Comparison of ENCODE assay signal across 1 cellular context in genomic region chr14:25484194-25484593, GRCh38.
TF ChIP-seq lines count a peak whose summit lies in the region.

No MANE protein-coding gene starts in this region.

TF ChIP-seq in GM23338, 12 proteins besides CTCF, POLR2A, EP300 and RAD21 (continued from another document):
- TF ChIP-seq ZNF462 (CRISPR knock-in tag; IDR thresholded peaks at IDR 0.05) (no peak), JUNB (IDR thresholded peaks at IDR 0.05; ENCODE audit: unreplicated experiment) (no peak), REST (IDR thresholded peaks at IDR 0.05; ENCODE audit: unreplicated experiment) (no peak), STAT1 (IDR thresholded peaks at IDR 0.05; ENCODE audit: unreplicated experiment) (no peak), ZNF331 (CRISPR knock-in tag; IDR thresholded peaks at IDR 0.05; ENCODE audit: low read depth) (no peak), EZH2phosphoT487 (IDR thresholded peaks at IDR 0.05; ENCODE audit: unreplicated experiment) (no peak)
- TF ChIP-seq, protein P1, sequence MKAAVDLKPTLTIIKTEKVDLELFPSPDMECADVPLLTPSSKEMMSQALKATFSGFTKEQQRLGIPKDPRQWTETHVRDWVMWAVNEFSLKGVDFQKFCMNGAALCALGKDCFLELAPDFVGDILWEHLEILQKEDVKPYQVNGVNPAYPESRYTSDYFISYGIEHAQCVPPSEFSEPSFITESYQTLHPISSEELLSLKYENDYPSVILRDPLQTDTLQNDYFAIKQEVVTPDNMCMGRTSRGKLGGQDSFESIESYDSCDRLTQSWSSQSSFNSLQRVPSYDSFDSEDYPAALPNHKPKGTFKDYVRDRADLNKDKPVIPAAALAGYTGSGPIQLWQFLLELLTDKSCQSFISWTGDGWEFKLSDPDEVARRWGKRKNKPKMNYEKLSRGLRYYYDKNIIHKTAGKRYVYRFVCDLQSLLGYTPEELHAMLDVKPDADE (IDR thresholded peaks at IDR 0.05): no peak
